In genomic region chr10:79445217-79445707, GRCh38 we compare ENCODE assay signal across 1 cellular context.
A peak's percentile ranks its signal among the peaks of the same experiment; 100 is the strongest.
TF ChIP-seq lines count a peak whose summit lies in the region.

Gene ZCCHC24 (minus strand): TSS chr10:79445624. CDS start chr10:79445440, 184 bp downstream.

TF ChIP-seq in SK-N-SH, 30 proteins besides CTCF, POLR2A, EP300 and RAD21 (continued from another document):
- TF ChIP-seq FOSL2 (IDR thresholded peaks at IDR 0.05; ENCODE audit: borderline replicate concordance, low read depth) (no peak), YY1 (IDR thresholded peaks at IDR 0.05; ENCODE audit: low read depth) (no peak), TCF12 (IDR thresholded peaks at IDR 0.05) (no peak), FOXM1 (IDR thresholded peaks at IDR 0.05; ENCODE audit: low read depth) (no peak), RFX5 (IDR thresholded peaks at IDR 0.05; ENCODE audit: low read length) (no peak), NFIC (IDR thresholded peaks at IDR 0.05; ENCODE audit: borderline replicate concordance) (no peak), NRF1 (IDR thresholded peaks at IDR 0.05; ENCODE audit: low read depth, low read length) (peak; percentile 31; the same call in 1 of the 2 replicates), FOXJ3 (CRISPR knock-in tag; IDR thresholded peaks at IDR 0.05) (no peak)
- TF ChIP-seq, protein P1, sequence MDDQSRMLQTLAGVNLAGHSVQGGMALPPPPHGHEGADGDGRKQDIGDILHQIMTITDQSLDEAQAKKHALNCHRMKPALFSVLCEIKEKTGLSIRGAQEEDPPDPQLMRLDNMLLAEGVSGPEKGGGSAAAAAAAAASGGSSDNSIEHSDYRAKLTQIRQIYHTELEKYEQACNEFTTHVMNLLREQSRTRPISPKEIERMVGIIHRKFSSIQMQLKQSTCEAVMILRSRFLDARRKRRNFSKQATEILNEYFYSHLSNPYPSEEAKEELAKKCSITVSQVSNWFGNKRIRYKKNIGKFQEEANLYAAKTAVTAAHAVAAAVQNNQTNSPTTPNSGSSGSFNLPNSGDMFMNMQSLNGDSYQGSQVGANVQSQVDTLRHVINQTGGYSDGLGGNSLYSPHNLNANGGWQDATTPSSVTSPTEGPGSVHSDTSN (IDR thresholded peaks at IDR 0.05), result no peak
TF ChIP-seq in SK-N-SH: peak in this region for 2.
